ENCODE assay signal across 22 cellular contexts in the genomic region with DNA sequence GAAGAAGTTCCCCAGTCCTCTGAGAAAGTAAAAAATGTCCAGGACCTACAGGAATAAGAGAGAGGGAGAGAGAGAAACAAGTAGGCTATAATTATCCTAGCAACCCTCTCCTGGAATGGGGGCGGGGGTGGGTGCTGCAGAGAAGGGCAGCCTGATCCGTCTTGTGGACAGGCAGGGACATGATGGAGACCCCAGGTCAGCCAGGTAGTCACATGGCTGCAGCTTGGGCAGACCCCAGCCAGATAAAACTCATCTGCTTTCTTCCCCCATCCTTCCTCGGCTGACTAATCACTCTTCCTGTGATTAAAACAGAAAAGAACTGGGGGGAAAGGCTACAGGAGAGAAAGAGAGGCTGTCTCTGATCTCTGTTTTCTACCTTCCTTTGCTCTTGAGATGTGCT. TPM values are rescaled to one million over a fixed set of nuclear protein-coding genes. Genes with fewer than 3 reads are reported as not detected.
DNase-seq lines count a peak whose midpoint lies in the region; ATAC-seq and TF ChIP-seq lines count a peak whose summit lies in the region.
"Had no signal": no experiment of that assay in that cellular context is flagged by ENCODE, and none has a peak within 500 bp of the region (broad histone marks: within the 10 kb centered on the region; RNA-seq: fewer than 3 reads in every experiment).

No MANE protein-coding gene starts in this region.

- H4K20me1 ChIP-seq in GM23338 (replicated peaks; ENCODE audit: insufficient read depth) (no peaks in the 10 kb centered on the region), neural progenitor cell (ENCODE audit: low read depth) (no peaks in the 10 kb centered on the region), hepatocyte (ENCODE audit: insufficient read depth, poor library complexity, severe bottlenecking) (no peaks in the 10 kb centered on the region)

- no peak for TF ChIP-seq CTCF in GM23338 (conservative IDR thresholded peaks at IDR 0.05; ENCODE audit: low read depth in 2 of 2)
- no peak for TF ChIP-seq CTCF in neural progenitor cell (IDR thresholded peaks at IDR 0.05)
- TF ChIP-seq CTCF in hepatocyte (IDR thresholded peaks at IDR 0.05; ENCODE audit: poor library complexity): no peak

- H3K27me3 Mint-ChIP-seq in GM23338 (ENCODE audit: insufficient read depth, low read depth, poor library complexity) (peaks cover 17% of the 10 kb centered on the region), neural progenitor cell (ENCODE audit: insufficient read depth, low read depth) (peaks cover 11% of the 10 kb centered on the region)

- no peaks in the 10 kb centered on the region; the same call in 2 of the 3 replicates for H3K9me3 Mint-ChIP-seq in GM23338
- H3K9me3 Mint-ChIP-seq in neural progenitor cell: no peaks in the 10 kb centered on the region
- H3K9me3 Mint-ChIP-seq: natural killer cell treated with Interleukin-12 subunit alpha and Interleukin-12 subunit beta and Interleukin-15 and Interleukin-18, amount 100 ng/mL, for 72 hours had no signal

- peaks cover 14% of the 10 kb centered on the region for H3F3A ChIP-seq in GM23338 (replicated peaks; ENCODE audit: low read depth)
- peaks cover 65% of the 10 kb centered on the region for H3F3A ChIP-seq in neural progenitor cell (ENCODE audit: low read depth)

- DNase-seq in GM23338 (ENCODE audit: low spot score) (no peak), NCI-H146 (lab: John Stamatoyannopoulos, UW) (peak; percentile 43), dermis blood vessel endothelial cell (peak; percentile 13), neural progenitor cell (ENCODE audit: low spot score) (no peak), hepatocyte (ENCODE audit: low spot score) (no peak)
- DNase-seq in activated CD4-positive, CD25-positive, alpha-beta regulatory T cell (lab: John Stamatoyannopoulos, UW): no peak
- DNase-seq: activated CD8-positive, alpha-beta memory T cell treated with anti-CD3 and anti-CD28 coated beads, Interleukin-2, amount 50 U/mL, for 48 hours; activated naive CD4-positive, alpha-beta T cell treated with anti-CD3 and anti-CD28 coated beads, Interleukin-2, amount 50 U/mL, for 16 hours; brain microvascular endothelial cell; DMS79; effector CD8-positive, alpha-beta T cell; KBM-7; NCI-H1694; NCI-H526 treated with DMSO at 0.1 percent for 48 hours; stimulated activated naive CD4-positive, alpha-beta T cell treated with Interleukin-2 at 50 U/mL for 16 hours had no signal

- H3K36me3 Mint-ChIP-seq in GM23338 (ENCODE audit: low read depth) (no peaks in the 10 kb centered on the region), neural progenitor cell (no peaks in the 10 kb centered on the region)
- H3K36me3 Mint-ChIP-seq: natural killer cell treated with Interleukin-12 subunit alpha and Interleukin-12 subunit beta and Interleukin-15 and Interleukin-18, amount 100 ng/mL, for 72 hours had no signal

- H2AFZ ChIP-seq in GM23338: peak overlapping the region; percentile 94
- peak overlapping the region; percentile 39 for H2AFZ ChIP-seq in neural progenitor cell (replicated peaks)
- H2AFZ ChIP-seq in hepatocyte: no peak overlapping the region

- ATAC-seq in GM23338 (no peak), HG02588 (IDR thresholded peaks at IDR 0.05; ENCODE audit: unreplicated experiment) (no peak)
- ATAC-seq: activated CD4-positive, CD25-positive, alpha-beta regulatory T cell treated with anti-CD3 and anti-CD28 coated beads, Interleukin-2, amount 50 U/mL, for 24 hours had no signal

- H3K4me3 ChIP-seq in GM23338 (no peak overlapping the region), neural progenitor cell (no peak overlapping the region), hepatocyte (no peak overlapping the region)
- H3K4me3 ChIP-seq: HAP-1 had no signal

- H3K27ac Mint-ChIP-seq in GM23338 (no peak overlapping the region), neural progenitor cell (peak overlapping the region; percentile 94)
- H3K27ac Mint-ChIP-seq: natural killer cell treated with Interleukin-12 subunit alpha and Interleukin-12 subunit beta and Interleukin-15 and Interleukin-18, amount 100 ng/mL, for 72 hours had no signal

- H3K4me3 Mint-ChIP-seq in GM23338 (no peak overlapping the region), neural progenitor cell (peak overlapping the region; percentile 69)
- H3K4me3 Mint-ChIP-seq: CD14-positive monocyte; natural killer cell treated with Interleukin-12 subunit alpha and Interleukin-12 subunit beta and Interleukin-15 and Interleukin-18, amount 100 ng/mL, for 72 hours had no signal

- H3K9me3 ChIP-seq in neural progenitor cell (ENCODE audit: low read depth) (no peaks in the 10 kb centered on the region), hepatocyte (ENCODE audit: low read depth) (no peaks in the 10 kb centered on the region)
- H3K9me3 ChIP-seq: HAP-1 had no signal

- peaks cover 44% of the 10 kb centered on the region for H3K4me1 ChIP-seq in GM23338 (ENCODE audit: insufficient read depth)
- H3K4me1 ChIP-seq in neural progenitor cell: peaks cover 63% of the 10 kb centered on the region
- H3K4me1 ChIP-seq in hepatocyte (ENCODE audit: insufficient read depth): peaks cover 15% of the 10 kb centered on the region

- H3K36me3 ChIP-seq in GM23338 (ENCODE audit: insufficient read depth) (no peaks in the 10 kb centered on the region), neural progenitor cell (no peaks in the 10 kb centered on the region), hepatocyte (replicated peaks; ENCODE audit: insufficient read depth, low read depth) (no peaks in the 10 kb centered on the region)
- H3K36me3 ChIP-seq: brain microvascular endothelial cell, HAP-1 had no signal

- WGBS in hepatocyte (ENCODE audit: low lambda C conversion rate, missing lambda C conversion rate): 27% methylated on average over 3 of the region's 3 CpGs

- peaks cover 54% of the 10 kb centered on the region for H3K4me1 Mint-ChIP-seq in GM23338
- peaks cover 74% of the 10 kb centered on the region for H3K4me1 Mint-ChIP-seq in neural progenitor cell

- H3K27ac ChIP-seq in GM23338 (ENCODE audit: low read depth) (no peak overlapping the region), neural progenitor cell (peak overlapping the region; percentile 90), hepatocyte (no peak overlapping the region)
- H3K27ac ChIP-seq: brain microvascular endothelial cell, RWPE1 had no signal

- peak overlapping the region; percentile 73 for H3K4me2 ChIP-seq in GM23338
- peak overlapping the region; percentile 73 for H3K4me2 ChIP-seq in neural progenitor cell
- H3K4me2 ChIP-seq in hepatocyte: no peak overlapping the region

- H3K9me2 ChIP-seq in GM23338 (ENCODE audit: insufficient read depth): no peaks in the 10 kb centered on the region
- no peaks in the 10 kb centered on the region for H3K9me2 ChIP-seq in hepatocyte (replicated peaks; ENCODE audit: insufficient read depth)

- H3K27me3 ChIP-seq in GM23338 (ENCODE audit: insufficient read depth) (no peaks in the 10 kb centered on the region), neural progenitor cell (no peaks in the 10 kb centered on the region), hepatocyte (no peaks in the 10 kb centered on the region)
- H3K27me3 ChIP-seq: brain microvascular endothelial cell had no signal

- no peaks in the 10 kb centered on the region for H3K79me2 ChIP-seq in GM23338 (replicated peaks; ENCODE audit: insufficient read depth)
- H3K79me2 ChIP-seq in neural progenitor cell (ENCODE audit: low read depth): no peaks in the 10 kb centered on the region
- H3K79me2 ChIP-seq in hepatocyte: no peaks in the 10 kb centered on the region

- no peak overlapping the region for H3K9ac ChIP-seq in neural progenitor cell

RNA-seq across cellular contexts. Expression of gene COPZ2, which starts 32.6 kb away (rescaled TPM):
- not detected in 2 replicates for total RNA-seq in GM23338 (2014; rRNA removed; shearing (Covaris generic))
- polyA plus RNA-seq in GM23338 (2016; fragmentation: Nextera tagmentation; extraction: Ambion mirVana) (not detected in 2 replicates), hepatocyte (139 and 159 TPM in 2 replicates)
- total RNA-seq in dermis blood vessel endothelial cell (3.8 and 6.5 TPM in 2 replicates), neural progenitor cell (ENCODE audit: low replicate concordance) (0.30 and 0.74 TPM in 2 replicates), hepatocyte (36.0 and 40.7 TPM in 2 replicates)

RNA-seq across cellular contexts. Expression of gene CDK5RAP3, which starts 34.1 kb away (rescaled TPM):
- total RNA-seq in GM23338 (2014; rRNA removed; shearing (Covaris generic)): 67.0 and 106 TPM in 2 replicates
- polyA plus RNA-seq in GM23338 (2016; fragmentation: Nextera tagmentation; extraction: Ambion mirVana) (78.9 and 92.6 TPM in 2 replicates), hepatocyte (179 and 236 TPM in 2 replicates)
- total RNA-seq in dermis blood vessel endothelial cell (48.0 and 76.6 TPM in 2 replicates), neural progenitor cell (ENCODE audit: low replicate concordance) (104 and 168 TPM in 2 replicates), hepatocyte (88.9 and 124 TPM in 2 replicates)

RNA-seq across cellular contexts. Expression of gene NFE2L1, which starts 43.2 kb away (rescaled TPM):
- 138 and 157 TPM in 2 replicates for total RNA-seq in GM23338 (2014; rRNA removed; shearing (Covaris generic))
- 39.9 and 49.9 TPM in 2 replicates for polyA plus RNA-seq in GM23338 (2016; fragmentation: Nextera tagmentation; extraction: Ambion mirVana)
- total RNA-seq in dermis blood vessel endothelial cell: 95.1 and 209 TPM in 2 replicates
- 73.4 and 104 TPM in 2 replicates for total RNA-seq in neural progenitor cell (ENCODE audit: low replicate concordance)
- 82.0 and 86.4 TPM in 2 replicates for total RNA-seq in hepatocyte
- polyA plus RNA-seq in hepatocyte: 35.3 and 42.4 TPM in 2 replicates

RNA-seq across cellular contexts. Expression of gene PRR15L, which starts 47.3 kb away (rescaled TPM):
- total RNA-seq in GM23338 (2014; rRNA removed; shearing (Covaris generic)): not detected in 2 replicates
- polyA plus RNA-seq in GM23338 (2016; fragmentation: Nextera tagmentation; extraction: Ambion mirVana) (0.57 and 0.66 TPM in 2 replicates), hepatocyte (48.0 and 56.5 TPM in 2 replicates)
- total RNA-seq in dermis blood vessel endothelial cell (not detected in 2 replicates), neural progenitor cell (ENCODE audit: low replicate concordance) (not detected in 2 replicates), hepatocyte (64.9 and 66.4 TPM in 2 replicates)
- total RNA-seq: natural killer cell treated with Interleukin-12 subunit alpha and Interleukin-12 subunit beta and Interleukin-15 and Interleukin-18, amount 100 ng/mL, for 72 hours; T-helper 1 cell treated with Interleukin-12 subunit alpha and Interleukin-12 subunit beta and Interleukin-4 antibody, amounts not matched to agents 30 ng/mL and 1 ng/mL, for 36 hours had no signal
- polyA plus RNA-seq: CD14-positive monocyte had no signal

Comparison
In these comparisons a context has a peak if more than half of its experiments do, and no peak if none do; other contexts are left out.
1. DNase-seq: peak in NCI-H146 (single experiment) and dermis blood vessel endothelial cell (single experiment); none in GM23338 (single experiment), neural progenitor cell (single experiment), activated CD4-positive, CD25-positive, alpha-beta regulatory T cell (0 of 4) and hepatocyte (single experiment).